Comparison of ENCODE assay signal across 1 cellular context in the genomic region with DNA sequence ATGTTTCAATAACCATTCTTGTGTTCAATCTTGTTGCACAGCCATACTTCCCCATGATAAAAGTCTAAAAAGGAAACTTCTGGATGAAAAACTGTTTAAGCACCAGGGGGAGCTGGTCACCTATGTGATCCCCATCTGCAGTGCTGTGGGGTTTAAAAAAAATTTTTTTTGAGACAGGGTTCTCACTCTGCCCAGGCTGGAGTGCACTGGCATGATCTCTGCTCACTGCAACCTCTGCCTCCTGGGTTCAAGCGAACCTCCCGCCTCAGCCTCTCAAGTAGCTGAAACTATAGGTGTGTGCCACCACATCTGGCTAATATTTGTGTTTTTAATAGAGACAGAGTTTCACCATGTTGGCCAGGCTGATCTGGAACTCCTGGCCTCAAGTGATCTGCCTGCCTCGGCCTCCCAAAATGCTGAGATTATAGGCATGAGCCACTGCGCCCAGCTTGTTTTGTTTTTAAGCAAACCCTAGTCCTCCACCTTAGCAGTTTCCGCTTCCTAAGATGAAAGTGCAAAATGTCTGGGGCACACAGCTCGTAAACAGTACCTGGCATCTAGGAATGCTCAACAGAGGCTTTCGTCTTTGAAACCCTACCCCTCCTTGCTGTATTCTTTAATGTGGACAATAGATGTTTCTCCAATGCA.
TF ChIP-seq lines count a peak whose summit lies in the region.

No MANE protein-coding gene starts in this region.

TF ChIP-seq in HepG2, 621 proteins besides CTCF, POLR2A, EP300 and RAD21 (continued from another document and continues in another):
- TF ChIP-seq, protein P1, sequence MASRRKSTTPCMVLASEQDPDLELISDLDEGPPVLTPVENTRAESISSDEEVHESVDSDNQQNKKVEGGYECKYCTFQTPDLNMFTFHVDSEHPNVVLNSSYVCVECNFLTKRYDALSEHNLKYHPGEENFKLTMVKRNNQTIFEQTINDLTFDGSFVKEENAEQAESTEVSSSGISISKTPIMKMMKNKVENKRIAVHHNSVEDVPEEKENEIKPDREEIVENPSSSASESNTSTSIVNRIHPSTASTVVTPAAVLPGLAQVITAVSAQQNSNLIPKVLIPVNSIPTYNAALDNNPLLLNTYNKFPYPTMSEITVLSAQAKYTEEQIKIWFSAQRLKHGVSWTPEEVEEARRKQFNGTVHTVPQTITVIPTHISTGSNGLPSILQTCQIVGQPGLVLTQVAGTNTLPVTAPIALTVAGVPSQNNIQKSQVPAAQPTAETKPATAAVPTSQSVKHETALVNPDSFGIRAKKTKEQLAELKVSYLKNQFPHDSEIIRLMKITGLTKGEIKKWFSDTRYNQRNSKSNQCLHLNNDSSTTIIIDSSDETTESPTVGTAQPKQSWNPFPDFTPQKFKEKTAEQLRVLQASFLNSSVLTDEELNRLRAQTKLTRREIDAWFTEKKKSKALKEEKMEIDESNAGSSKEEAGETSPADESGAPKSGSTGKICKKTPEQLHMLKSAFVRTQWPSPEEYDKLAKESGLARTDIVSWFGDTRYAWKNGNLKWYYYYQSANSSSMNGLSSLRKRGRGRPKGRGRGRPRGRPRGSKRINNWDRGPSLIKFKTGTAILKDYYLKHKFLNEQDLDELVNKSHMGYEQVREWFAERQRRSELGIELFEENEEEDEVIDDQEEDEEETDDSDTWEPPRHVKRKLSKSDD (CRISPR knock-in tag; IDR thresholded peaks at IDR 0.05; ENCODE audit: low read depth) = no peak
- 0 out of 2 replicates have a peak, but pooled peaks have one; percentile 20 for TF ChIP-seq ZNF510 (CRISPR knock-in tag; IDR thresholded peaks at IDR 0.05; ENCODE audit: low read depth)
- TF ChIP-seq, protein P2, sequence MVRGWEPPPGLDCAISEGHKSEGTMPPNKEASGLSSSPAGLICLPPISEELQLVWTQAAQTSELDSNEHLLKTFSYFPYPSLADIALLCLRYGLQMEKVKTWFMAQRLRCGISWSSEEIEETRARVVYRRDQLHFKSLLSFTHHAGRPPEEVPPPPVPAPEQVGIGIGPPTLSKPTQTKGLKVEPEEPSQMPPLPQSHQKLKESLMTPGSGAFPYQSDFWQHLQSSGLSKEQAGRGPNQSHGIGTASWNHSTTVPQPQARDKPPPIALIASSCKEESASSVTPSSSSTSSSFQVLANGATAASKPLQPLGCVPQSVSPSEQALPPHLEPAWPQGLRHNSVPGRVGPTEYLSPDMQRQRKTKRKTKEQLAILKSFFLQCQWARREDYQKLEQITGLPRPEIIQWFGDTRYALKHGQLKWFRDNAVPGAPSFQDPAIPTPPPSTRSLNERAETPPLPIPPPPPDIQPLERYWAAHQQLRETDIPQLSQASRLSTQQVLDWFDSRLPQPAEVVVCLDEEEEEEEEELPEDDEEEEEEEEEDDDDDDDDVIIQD (CRISPR knock-in tag; IDR thresholded peaks at IDR 0.05; ENCODE audit: low read depth) = no peak
- no peak for TF ChIP-seq SCMH1 (CRISPR knock-in tag; IDR thresholded peaks at IDR 0.05; ENCODE audit: borderline replicate concordance)
- peak; percentile 2; the same call in 1 of the 2 replicates for TF ChIP-seq NR2C2 (CRISPR knock-in tag; IDR thresholded peaks at IDR 0.05; ENCODE audit: borderline replicate concordance)
- no peak for TF ChIP-seq ZFP90 (CRISPR knock-in tag; IDR thresholded peaks at IDR 0.05; ENCODE audit: borderline replicate concordance)
- no peak for TF ChIP-seq ZNF850 (CRISPR knock-in tag; conservative IDR thresholded peaks at IDR 0.05)
- no peak for TF ChIP-seq ZNF737 (CRISPR knock-in tag; IDR thresholded peaks at IDR 0.05; ENCODE audit: borderline replicate concordance)
- TF ChIP-seq ETV5 (CRISPR knock-in tag; IDR thresholded peaks at IDR 0.05; ENCODE audit: borderline replicate concordance) = no peak
- no peak for TF ChIP-seq U2AF1 (optimal IDR thresholded peaks at IDR 0.05; ENCODE audit: low read depth, low read length)
- TF ChIP-seq ZNF746 (CRISPR knock-in tag; IDR thresholded peaks at IDR 0.05) = no peak
- TF ChIP-seq, protein P3, sequence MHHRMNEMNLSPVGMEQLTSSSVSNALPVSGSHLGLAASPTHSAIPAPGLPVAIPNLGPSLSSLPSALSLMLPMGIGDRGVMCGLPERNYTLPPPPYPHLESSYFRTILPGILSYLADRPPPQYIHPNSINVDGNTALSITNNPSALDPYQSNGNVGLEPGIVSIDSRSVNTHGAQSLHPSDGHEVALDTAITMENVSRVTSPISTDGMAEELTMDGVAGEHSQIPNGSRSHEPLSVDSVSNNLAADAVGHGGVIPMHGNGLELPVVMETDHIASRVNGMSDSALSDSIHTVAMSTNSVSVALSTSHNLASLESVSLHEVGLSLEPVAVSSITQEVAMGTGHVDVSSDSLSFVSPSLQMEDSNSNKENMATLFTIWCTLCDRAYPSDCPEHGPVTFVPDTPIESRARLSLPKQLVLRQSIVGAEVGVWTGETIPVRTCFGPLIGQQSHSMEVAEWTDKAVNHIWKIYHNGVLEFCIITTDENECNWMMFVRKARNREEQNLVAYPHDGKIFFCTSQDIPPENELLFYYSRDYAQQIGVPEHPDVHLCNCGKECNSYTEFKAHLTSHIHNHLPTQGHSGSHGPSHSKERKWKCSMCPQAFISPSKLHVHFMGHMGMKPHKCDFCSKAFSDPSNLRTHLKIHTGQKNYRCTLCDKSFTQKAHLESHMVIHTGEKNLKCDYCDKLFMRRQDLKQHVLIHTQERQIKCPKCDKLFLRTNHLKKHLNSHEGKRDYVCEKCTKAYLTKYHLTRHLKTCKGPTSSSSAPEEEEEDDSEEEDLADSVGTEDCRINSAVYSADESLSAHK (CRISPR knock-in tag; IDR thresholded peaks at IDR 0.05; ENCODE audit: borderline replicate concordance) = no peak
- 0 out of 2 replicates have a peak, but pooled peaks have one; percentile 0 for TF ChIP-seq NCOR1 (IDR thresholded peaks at IDR 0.05; ENCODE audit: borderline replicate concordance, low read length)
- no peak for TF ChIP-seq STAT5B (CRISPR knock-in tag; IDR thresholded peaks at IDR 0.05)
- no peak for TF ChIP-seq ZNF17 (CRISPR knock-in tag; IDR thresholded peaks at IDR 0.05)
- TF ChIP-seq CREM (IDR thresholded peaks at IDR 0.05) = no peak
- no peak for TF ChIP-seq CREM (CRISPR knock-in tag; IDR thresholded peaks at IDR 0.05)
- no peak for TF ChIP-seq AKAP8 (CRISPR knock-in tag; IDR thresholded peaks at IDR 0.05)
- no peak for TF ChIP-seq SRSF4 (IDR thresholded peaks at IDR 0.05; ENCODE audit: low read depth, low read length, poor library complexity, severe bottlenecking)
- TF ChIP-seq, protein P4, sequence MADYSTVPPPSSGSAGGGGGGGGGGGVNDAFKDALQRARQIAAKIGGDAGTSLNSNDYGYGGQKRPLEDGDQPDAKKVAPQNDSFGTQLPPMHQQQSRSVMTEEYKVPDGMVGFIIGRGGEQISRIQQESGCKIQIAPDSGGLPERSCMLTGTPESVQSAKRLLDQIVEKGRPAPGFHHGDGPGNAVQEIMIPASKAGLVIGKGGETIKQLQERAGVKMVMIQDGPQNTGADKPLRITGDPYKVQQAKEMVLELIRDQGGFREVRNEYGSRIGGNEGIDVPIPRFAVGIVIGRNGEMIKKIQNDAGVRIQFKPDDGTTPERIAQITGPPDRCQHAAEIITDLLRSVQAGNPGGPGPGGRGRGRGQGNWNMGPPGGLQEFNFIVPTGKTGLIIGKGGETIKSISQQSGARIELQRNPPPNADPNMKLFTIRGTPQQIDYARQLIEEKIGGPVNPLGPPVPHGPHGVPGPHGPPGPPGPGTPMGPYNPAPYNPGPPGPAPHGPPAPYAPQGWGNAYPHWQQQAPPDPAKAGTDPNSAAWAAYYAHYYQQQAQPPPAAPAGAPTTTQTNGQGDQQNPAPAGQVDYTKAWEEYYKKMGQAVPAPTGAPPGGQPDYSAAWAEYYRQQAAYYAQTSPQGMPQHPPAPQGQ (CRISPR knock-in tag; IDR thresholded peaks at IDR 0.05; ENCODE audit: borderline replicate concordance) = no peak
- no peak for TF ChIP-seq IKZF1 (IDR thresholded peaks at IDR 0.05)
- no peak for TF ChIP-seq CBX1 (IDR thresholded peaks at IDR 0.05; ENCODE audit: low read depth)
- TF ChIP-seq, protein P5, sequence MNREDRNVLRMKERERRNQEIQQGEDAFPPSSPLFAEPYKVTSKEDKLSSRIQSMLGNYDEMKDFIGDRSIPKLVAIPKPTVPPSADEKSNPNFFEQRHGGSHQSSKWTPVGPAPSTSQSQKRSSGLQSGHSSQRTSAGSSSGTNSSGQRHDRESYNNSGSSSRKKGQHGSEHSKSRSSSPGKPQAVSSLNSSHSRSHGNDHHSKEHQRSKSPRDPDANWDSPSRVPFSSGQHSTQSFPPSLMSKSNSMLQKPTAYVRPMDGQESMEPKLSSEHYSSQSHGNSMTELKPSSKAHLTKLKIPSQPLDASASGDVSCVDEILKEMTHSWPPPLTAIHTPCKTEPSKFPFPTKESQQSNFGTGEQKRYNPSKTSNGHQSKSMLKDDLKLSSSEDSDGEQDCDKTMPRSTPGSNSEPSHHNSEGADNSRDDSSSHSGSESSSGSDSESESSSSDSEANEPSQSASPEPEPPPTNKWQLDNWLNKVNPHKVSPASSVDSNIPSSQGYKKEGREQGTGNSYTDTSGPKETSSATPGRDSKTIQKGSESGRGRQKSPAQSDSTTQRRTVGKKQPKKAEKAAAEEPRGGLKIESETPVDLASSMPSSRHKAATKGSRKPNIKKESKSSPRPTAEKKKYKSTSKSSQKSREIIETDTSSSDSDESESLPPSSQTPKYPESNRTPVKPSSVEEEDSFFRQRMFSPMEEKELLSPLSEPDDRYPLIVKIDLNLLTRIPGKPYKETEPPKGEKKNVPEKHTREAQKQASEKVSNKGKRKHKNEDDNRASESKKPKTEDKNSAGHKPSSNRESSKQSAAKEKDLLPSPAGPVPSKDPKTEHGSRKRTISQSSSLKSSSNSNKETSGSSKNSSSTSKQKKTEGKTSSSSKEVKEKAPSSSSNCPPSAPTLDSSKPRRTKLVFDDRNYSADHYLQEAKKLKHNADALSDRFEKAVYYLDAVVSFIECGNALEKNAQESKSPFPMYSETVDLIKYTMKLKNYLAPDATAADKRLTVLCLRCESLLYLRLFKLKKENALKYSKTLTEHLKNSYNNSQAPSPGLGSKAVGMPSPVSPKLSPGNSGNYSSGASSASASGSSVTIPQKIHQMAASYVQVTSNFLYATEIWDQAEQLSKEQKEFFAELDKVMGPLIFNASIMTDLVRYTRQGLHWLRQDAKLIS (CRISPR knock-in tag; IDR thresholded peaks at IDR 0.05) = no peak
- TF ChIP-seq ZNF7 (CRISPR knock-in tag; IDR thresholded peaks at IDR 0.05) = no peak
- no peak for TF ChIP-seq XBP1 (CRISPR knock-in tag; IDR thresholded peaks at IDR 0.05)
- no peak for TF ChIP-seq CBX2 (IDR thresholded peaks at IDR 0.05; ENCODE audit: low read depth, low read length)
- TF ChIP-seq CBX2 (CRISPR knock-in tag; IDR thresholded peaks at IDR 0.05; ENCODE audit: low read depth) = no peak
- no peak for TF ChIP-seq ZBTB21 (CRISPR knock-in tag; IDR thresholded peaks at IDR 0.05)
- TF ChIP-seq HES4 (CRISPR knock-in tag; IDR thresholded peaks at IDR 0.05; ENCODE audit: borderline replicate concordance) = no peak
- TF ChIP-seq, protein P6, sequence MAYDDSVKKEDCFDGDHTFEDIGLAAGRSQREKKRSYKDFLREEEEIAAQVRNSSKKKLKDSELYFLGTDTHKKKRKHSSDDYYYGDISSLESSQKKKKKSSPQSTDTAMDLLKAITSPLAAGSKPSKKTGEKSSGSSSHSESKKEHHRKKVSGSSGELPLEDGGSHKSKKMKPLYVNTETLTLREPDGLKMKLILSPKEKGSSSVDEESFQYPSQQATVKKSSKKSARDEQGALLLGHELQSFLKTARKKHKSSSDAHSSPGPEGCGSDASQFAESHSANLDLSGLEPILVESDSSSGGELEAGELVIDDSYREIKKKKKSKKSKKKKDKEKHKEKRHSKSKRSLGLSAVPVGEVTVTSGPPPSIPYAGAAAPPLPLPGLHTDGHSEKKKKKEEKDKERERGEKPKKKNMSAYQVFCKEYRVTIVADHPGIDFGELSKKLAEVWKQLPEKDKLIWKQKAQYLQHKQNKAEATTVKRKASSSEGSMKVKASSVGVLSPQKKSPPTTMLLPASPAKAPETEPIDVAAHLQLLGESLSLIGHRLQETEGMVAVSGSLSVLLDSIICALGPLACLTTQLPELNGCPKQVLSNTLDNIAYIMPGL (CRISPR knock-in tag; IDR thresholded peaks at IDR 0.05; ENCODE audit: borderline replicate concordance in 1 of 2, low read depth in 1 of 2) = peak; percentile 8 to 24; a peak in 1 of 4 replicates
- TF ChIP-seq SOX6 (IDR thresholded peaks at IDR 0.05) = no peak
- peak; percentile 8; the same call in 1 of the 2 replicates for TF ChIP-seq SOX6 (CRISPR knock-in tag; IDR thresholded peaks at IDR 0.05)
- TF ChIP-seq, protein P7, sequence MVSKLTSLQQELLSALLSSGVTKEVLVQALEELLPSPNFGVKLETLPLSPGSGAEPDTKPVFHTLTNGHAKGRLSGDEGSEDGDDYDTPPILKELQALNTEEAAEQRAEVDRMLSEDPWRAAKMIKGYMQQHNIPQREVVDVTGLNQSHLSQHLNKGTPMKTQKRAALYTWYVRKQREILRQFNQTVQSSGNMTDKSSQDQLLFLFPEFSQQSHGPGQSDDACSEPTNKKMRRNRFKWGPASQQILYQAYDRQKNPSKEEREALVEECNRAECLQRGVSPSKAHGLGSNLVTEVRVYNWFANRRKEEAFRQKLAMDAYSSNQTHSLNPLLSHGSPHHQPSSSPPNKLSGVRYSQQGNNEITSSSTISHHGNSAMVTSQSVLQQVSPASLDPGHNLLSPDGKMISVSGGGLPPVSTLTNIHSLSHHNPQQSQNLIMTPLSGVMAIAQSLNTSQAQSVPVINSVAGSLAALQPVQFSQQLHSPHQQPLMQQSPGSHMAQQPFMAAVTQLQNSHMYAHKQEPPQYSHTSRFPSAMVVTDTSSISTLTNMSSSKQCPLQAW (CRISPR knock-in tag; IDR thresholded peaks at IDR 0.05) = no peak
- no peak for TF ChIP-seq NFRKB (IDR thresholded peaks at IDR 0.05)
- TF ChIP-seq, protein P8, sequence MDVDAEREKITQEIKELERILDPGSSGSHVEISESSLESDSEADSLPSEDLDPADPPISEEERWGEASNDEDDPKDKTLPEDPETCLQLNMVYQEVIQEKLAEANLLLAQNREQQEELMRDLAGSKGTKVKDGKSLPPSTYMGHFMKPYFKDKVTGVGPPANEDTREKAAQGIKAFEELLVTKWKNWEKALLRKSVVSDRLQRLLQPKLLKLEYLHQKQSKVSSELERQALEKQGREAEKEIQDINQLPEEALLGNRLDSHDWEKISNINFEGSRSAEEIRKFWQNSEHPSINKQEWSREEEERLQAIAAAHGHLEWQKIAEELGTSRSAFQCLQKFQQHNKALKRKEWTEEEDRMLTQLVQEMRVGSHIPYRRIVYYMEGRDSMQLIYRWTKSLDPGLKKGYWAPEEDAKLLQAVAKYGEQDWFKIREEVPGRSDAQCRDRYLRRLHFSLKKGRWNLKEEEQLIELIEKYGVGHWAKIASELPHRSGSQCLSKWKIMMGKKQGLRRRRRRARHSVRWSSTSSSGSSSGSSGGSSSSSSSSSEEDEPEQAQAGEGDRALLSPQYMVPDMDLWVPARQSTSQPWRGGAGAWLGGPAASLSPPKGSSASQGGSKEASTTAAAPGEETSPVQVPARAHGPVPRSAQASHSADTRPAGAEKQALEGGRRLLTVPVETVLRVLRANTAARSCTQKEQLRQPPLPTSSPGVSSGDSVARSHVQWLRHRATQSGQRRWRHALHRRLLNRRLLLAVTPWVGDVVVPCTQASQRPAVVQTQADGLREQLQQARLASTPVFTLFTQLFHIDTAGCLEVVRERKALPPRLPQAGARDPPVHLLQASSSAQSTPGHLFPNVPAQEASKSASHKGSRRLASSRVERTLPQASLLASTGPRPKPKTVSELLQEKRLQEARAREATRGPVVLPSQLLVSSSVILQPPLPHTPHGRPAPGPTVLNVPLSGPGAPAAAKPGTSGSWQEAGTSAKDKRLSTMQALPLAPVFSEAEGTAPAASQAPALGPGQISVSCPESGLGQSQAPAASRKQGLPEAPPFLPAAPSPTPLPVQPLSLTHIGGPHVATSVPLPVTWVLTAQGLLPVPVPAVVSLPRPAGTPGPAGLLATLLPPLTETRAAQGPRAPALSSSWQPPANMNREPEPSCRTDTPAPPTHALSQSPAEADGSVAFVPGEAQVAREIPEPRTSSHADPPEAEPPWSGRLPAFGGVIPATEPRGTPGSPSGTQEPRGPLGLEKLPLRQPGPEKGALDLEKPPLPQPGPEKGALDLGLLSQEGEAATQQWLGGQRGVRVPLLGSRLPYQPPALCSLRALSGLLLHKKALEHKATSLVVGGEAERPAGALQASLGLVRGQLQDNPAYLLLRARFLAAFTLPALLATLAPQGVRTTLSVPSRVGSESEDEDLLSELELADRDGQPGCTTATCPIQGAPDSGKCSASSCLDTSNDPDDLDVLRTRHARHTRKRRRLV (CRISPR knock-in tag; IDR thresholded peaks at IDR 0.05) = no peak
